8 cellular contexts compared by ENCODE assay signal in the genomic region with DNA sequence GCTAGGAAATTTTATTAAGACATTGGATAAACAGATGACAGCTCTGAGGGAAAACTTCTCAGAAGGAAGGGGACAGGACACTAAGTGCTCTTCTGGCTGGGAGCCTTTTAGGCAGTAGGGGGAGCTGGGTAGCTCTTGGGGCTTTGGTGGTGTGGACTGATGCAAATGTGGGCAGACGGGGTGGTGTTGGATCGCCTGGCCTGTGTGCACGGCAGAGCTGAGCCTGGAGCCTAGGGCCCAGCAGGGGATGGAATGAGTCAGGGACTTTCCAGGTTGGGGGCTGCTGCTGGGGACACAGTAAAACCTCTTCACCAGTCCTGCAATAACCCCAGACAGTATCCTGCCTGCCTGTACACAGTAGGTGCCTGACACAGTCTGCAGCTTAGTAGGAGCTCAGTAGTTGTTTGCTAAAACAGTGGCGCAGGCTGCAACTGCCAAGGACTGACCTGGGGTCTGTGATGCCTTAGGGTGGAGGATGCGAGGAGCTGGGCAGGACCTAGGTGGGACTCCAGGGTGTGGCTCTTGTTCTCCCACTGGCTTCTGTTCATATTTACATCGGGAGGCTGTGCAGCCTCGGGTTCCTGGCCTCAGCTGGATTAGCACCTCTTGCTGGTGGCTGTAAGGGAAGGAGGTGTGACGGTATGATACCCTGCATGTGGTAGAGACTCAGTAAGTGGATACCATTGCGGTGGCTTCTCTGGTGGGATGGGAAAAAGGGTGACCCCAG.
DNase-seq lines count a peak whose midpoint lies in the region; ATAC-seq and TF ChIP-seq lines count a peak whose summit lies in the region.

No MANE protein-coding gene starts in this region.

- in situ Hi-C loops in GM13977 (cut with MboI; ENCODE audit: low pct_unique_long_range_greater_than_20kb, low sequenced_read_pairs, unreplicated experiment) (no loop called here), T47D (cut with HindIII; ENCODE audit: low pct_unique_long_range_greater_than_20kb, low sequenced_read_pairs) (no loop called here)

- TF ChIP-seq CTCF in GM13977 (IDR thresholded peaks at IDR 0.05; ENCODE audit: extremely low read depth, insufficient read depth, missing control alignments) (peak; percentile 50), uterus (IDR thresholded peaks at IDR 0.05) (peak in 1 of 4 experiments; percentile 15)

- H3K27ac ChIP-seq in uterus, result peak overlapping the region; percentile 85 to 89

- no peaks in the 10 kb centered on the region for H3K27me3 ChIP-seq in uterus

- no peaks in the 10 kb centered on the region for H3K36me3 ChIP-seq in uterus

- H3K4me1 ChIP-seq in uterus, result peaks cover 6 to 16% of the 10 kb centered on the region in 2 donors

- ATAC-seq in left lobe of liver (peak; percentile 19), GM21825 (IDR thresholded peaks at IDR 0.05; ENCODE audit: unreplicated experiment) (no peak), HG03108 (IDR thresholded peaks at IDR 0.05; ENCODE audit: unreplicated experiment) (no peak)

- no peak overlapping the region for H3K4me3 ChIP-seq in uterus

- intact Hi-C loops in uterus (cut with DNase I; ENCODE audit: low total_unique reads), result no loop called here

- peak; percentile 82 for DNase-seq in 8988T
- DNase-seq in GM13977 (ENCODE audit: low spot score), result peak; percentile 74
- DNase-seq in LHCN-M2 (ENCODE audit: low read depth), result peak; percentile 39
- peak; percentile 64 to 87 for DNase-seq in T47D (ENCODE audit: low read depth in 1 of 2, low spot score in 1 of 2)
- no peak for DNase-seq in left lobe of liver (ENCODE audit: low spot score)
- DNase-seq in uterus, result no peak

- no peak for TF ChIP-seq POLR2A in uterus (IDR thresholded peaks at IDR 0.05)

- H3K9me3 ChIP-seq in uterus, result no peaks in the 10 kb centered on the region

Comparison
In these comparisons a context has a peak if more than half of its experiments do, and no peak if none do; other contexts are left out.
1. DNase-seq: peak in 8988T (single experiment), GM13977 (single experiment), LHCN-M2 (single experiment) and T47D (2 of 2); none in left lobe of liver (single experiment) and uterus (0 of 2).